ENCODE assay signal across 10 cellular contexts in genomic region chr13:99218545-99218944, GRCh38. TPM values are rescaled to one million over a fixed set of nuclear protein-coding genes. Genes with fewer than 3 reads are reported as not detected.
DNase-seq lines count a peak whose midpoint lies in the region; ATAC-seq, FAIRE-seq and TF ChIP-seq lines count a peak whose summit lies in the region.
"Had no signal": no experiment of that assay in that cellular context is flagged by ENCODE, and none has a peak within 500 bp of the region (broad histone marks: within the 10 kb centered on the region; RNA-seq: fewer than 3 reads in every experiment).

No MANE protein-coding gene starts in this region.

- FAIRE-seq in GM12892 (lab: Jason Lieb, UNC) = no peak

- no peak for DNase-seq in GM23338 (ENCODE audit: low spot score)
- no peak for DNase-seq in T-cell
- peak; percentile 10 for DNase-seq in fibroblast of the aortic adventitia (ENCODE audit: low read depth)
- peak; percentile 21 for DNase-seq in neural progenitor cell (ENCODE audit: low spot score)
- DNase-seq in NCI-H1105 treated with DMSO at 0.1 percent for 48 hours (lab: John Stamatoyannopoulos, UW) = no peak
- no peak for DNase-seq in SK-N-DZ (ENCODE audit: low spot score)
- DNase-seq in GM12892 (ENCODE audit: insufficient read length) = no peak
- no peak for DNase-seq in DMS 273 treated with DMSO at 0.1 percent for 48 hours (lab: John Stamatoyannopoulos, UW)
- DNase-seq: RPMI8226 had no signal

- H3K27ac Mint-ChIP-seq in GM23338 (peak overlapping the region; percentile 19; the same call in 1 of the 2 replicates), T-cell (peak overlapping the region; percentile 96 to 99), neural progenitor cell (no peak overlapping the region)

- H3K9me2 ChIP-seq in GM23338 (ENCODE audit: insufficient read depth) = no peaks in the 10 kb centered on the region

- H3K4me1 ChIP-seq in GM23338 (ENCODE audit: insufficient read depth) (peaks cover 26% of the 10 kb centered on the region), neural progenitor cell (peaks cover 31% of the 10 kb centered on the region)

- H3K9ac ChIP-seq in neural progenitor cell = peak overlapping the region; percentile 14

- TF ChIP-seq CTCF in GM23338 (conservative IDR thresholded peaks at IDR 0.05; ENCODE audit: low read depth in 2 of 2) = no peak
- no peak for TF ChIP-seq CTCF in fibroblast of the aortic adventitia (IDR thresholded peaks at IDR 0.05; ENCODE audit: insufficient read depth, low read length)
- no peak for TF ChIP-seq CTCF in neural progenitor cell (IDR thresholded peaks at IDR 0.05)

- no peaks in the 10 kb centered on the region for H3F3A ChIP-seq in GM23338 (replicated peaks; ENCODE audit: low read depth)
- H3F3A ChIP-seq in neural progenitor cell (ENCODE audit: low read depth) = peaks cover 16% of the 10 kb centered on the region

- H3K36me3 ChIP-seq in GM23338 (ENCODE audit: insufficient read depth) = no peaks in the 10 kb centered on the region
- H3K36me3 ChIP-seq in neural progenitor cell = no peaks in the 10 kb centered on the region
- H3K36me3 ChIP-seq: vagina had no signal

- H3K4me2 ChIP-seq in GM23338 (no peak overlapping the region), neural progenitor cell (peak overlapping the region; percentile 26)

- no peaks in the 10 kb centered on the region for H3K27me3 ChIP-seq in GM23338 (ENCODE audit: insufficient read depth)
- H3K27me3 ChIP-seq in neural progenitor cell = no peaks in the 10 kb centered on the region
- H3K27me3 ChIP-seq: vagina had no signal

- ATAC-seq in GM23338 = no peak
- no peak for ATAC-seq in T-cell (replicated peaks in 1 of 4)

- no peak overlapping the region for H3K4me3 Mint-ChIP-seq in GM23338
- H3K4me3 Mint-ChIP-seq in T-cell = peak overlapping the region; percentile 68 to 93 (median 80)
- H3K4me3 Mint-ChIP-seq in neural progenitor cell = no peak overlapping the region

- peaks cover 100% of the 10 kb centered on the region for H3K79me2 ChIP-seq in GM23338 (replicated peaks; ENCODE audit: insufficient read depth)
- peaks cover 100% of the 10 kb centered on the region for H3K79me2 ChIP-seq in neural progenitor cell (ENCODE audit: low read depth)

- H3K27ac ChIP-seq in GM23338 (ENCODE audit: low read depth) (no peak overlapping the region), neural progenitor cell (peak overlapping the region; percentile 52)
- H3K27ac ChIP-seq: vagina had no signal

- H3K9me3 Mint-ChIP-seq in GM23338 (no peaks in the 10 kb centered on the region), T-cell (peaks cover 0 to 5% (median 5%) of the 10 kb centered on the region in 3 donors), neural progenitor cell (peaks cover 17% of the 10 kb centered on the region)

- no peaks in the 10 kb centered on the region for H3K9me3 ChIP-seq in neural progenitor cell (ENCODE audit: low read depth)
- H3K9me3 ChIP-seq: vagina had no signal

- H2AFZ ChIP-seq in GM23338 (no peak overlapping the region), neural progenitor cell (replicated peaks) (no peak overlapping the region)

- H3K36me3 Mint-ChIP-seq in GM23338 (ENCODE audit: low read depth) (peaks cover 9% of the 10 kb centered on the region), T-cell (peaks cover 22% of the 10 kb centered on the region), neural progenitor cell (peaks cover 20% of the 10 kb centered on the region)

- H3K4me3 ChIP-seq in GM23338 (no peak overlapping the region), fibroblast of the aortic adventitia (ENCODE audit: low read depth, low read length) (no peak overlapping the region), neural progenitor cell (no peak overlapping the region)
- H3K4me3 ChIP-seq: vagina had no signal

- TF ChIP-seq POLR2A in GM12892 (IDR thresholded peaks at IDR 0.05; ENCODE audit: low read depth, low read length) = no peak

- H4K20me1 ChIP-seq in GM23338 (replicated peaks; ENCODE audit: insufficient read depth) = peaks cover 44% of the 10 kb centered on the region
- H4K20me1 ChIP-seq in neural progenitor cell (ENCODE audit: low read depth) = peaks cover 61% of the 10 kb centered on the region

- H3K4me1 Mint-ChIP-seq in GM23338 (peaks cover 50% of the 10 kb centered on the region), T-cell (peaks cover 87 to 90% (median 88%) of the 10 kb centered on the region in 3 donors), neural progenitor cell (peaks cover 36% of the 10 kb centered on the region)

- H3K27me3 Mint-ChIP-seq in GM23338 (ENCODE audit: insufficient read depth, low read depth, poor library complexity) (peaks cover 8% of the 10 kb centered on the region), T-cell (no peaks in the 10 kb centered on the region), neural progenitor cell (ENCODE audit: insufficient read depth, low read depth) (no peaks in the 10 kb centered on the region)

- CTCF ChIA-PET in T-cell (lab: Charles Lee) = interaction anchor here (0.6 to 1.8 kb wide), 13 partner anchors 13 to 430 kb away, joined by 3 to 16 read pairs (median 5); partner anchors contain the start of genes GPR18 (in 1 of the 2) and UBAC2 (in 1 of the 2)

- POLR2A ChIA-PET in T-cell (lab: Charles Lee) = interaction anchor here (0.6 to 1.6 kb wide), 10 partner anchors 12 to 218 kb away, joined by 3 to 21 read pairs (median 4); partner anchors contain the start of gene GPR18 (in 1 of the 2)

TF ChIP-seq in GM23338, 12 proteins besides CTCF, POLR2A, EP300 and RAD21 (continues in another document):
- TF ChIP-seq NANOG (IDR thresholded peaks at IDR 0.05; ENCODE audit: borderline replicate concordance) (no peak), CREB1 (CRISPR knock-in tag; IDR thresholded peaks at IDR 0.05; ENCODE audit: low read depth) (no peak), POLR2AphosphoS5 (IDR thresholded peaks at IDR 0.05; ENCODE audit: low read depth) (no peak), ETS1 (IDR thresholded peaks at IDR 0.05) (no peak), EZH2phosphoT487 (IDR thresholded peaks at IDR 0.05; ENCODE audit: unreplicated experiment) (no peak), EZH2 (IDR thresholded peaks at IDR 0.05; ENCODE audit: low read depth, unreplicated experiment) (no peak), REST (IDR thresholded peaks at IDR 0.05; ENCODE audit: unreplicated experiment) (no peak), ZNF114 (CRISPR knock-in tag; IDR thresholded peaks at IDR 0.05) (no peak), ZNF331 (CRISPR knock-in tag; IDR thresholded peaks at IDR 0.05; ENCODE audit: low read depth) (no peak), JUNB (IDR thresholded peaks at IDR 0.05; ENCODE audit: unreplicated experiment) (no peak)

RNA-seq across cellular contexts. Expression of gene UBAC2, which starts 17.9 kb away (rescaled TPM):
- 76.9 and 112 TPM in 2 replicates for total RNA-seq in GM23338 (2014; rRNA removed; shearing (Covaris generic))
- 34.3 and 37.9 TPM in 2 replicates for polyA plus RNA-seq in GM23338 (2016; fragmentation: Nextera tagmentation; extraction: Ambion mirVana)
- 10 to 100 TPM; 83.3 to 99.3 (median 84.9) TPM for total RNA-seq in T-cell
- total RNA-seq in fibroblast of the aortic adventitia (ENCODE audit: low replicate concordance) = 17.8 and 33.8 TPM in 2 replicates
- 87.7 and 93.2 TPM in 2 replicates for total RNA-seq in neural progenitor cell (ENCODE audit: low replicate concordance)
- 74.0 and 78.5 TPM in 2 replicates for polyA plus RNA-seq in SK-N-DZ (2014; cell fraction: cytosol; rRNA removed)
- polyA plus RNA-seq in SK-N-DZ (2014; cell fraction: nucleus; rRNA removed) = 30.1 and 32.7 TPM in 2 replicates
- polyA plus RNA-seq in GM12892 (2012; ENCODE audit: missing spikeins) = 12.5 TPM

RNA-seq across cellular contexts. Expression of gene GPR18, which starts 39.6 kb away (rescaled TPM):
- not detected in 2 replicates for total RNA-seq in GM23338 (2014; rRNA removed; shearing (Covaris generic))
- 2.6 and 3.0 TPM in 2 replicates for polyA plus RNA-seq in GM23338 (2016; fragmentation: Nextera tagmentation; extraction: Ambion mirVana)
- total RNA-seq in T-cell = 10 to 100 TPM; 15.2 to 26.7 (median 16.7) TPM
- not detected in 2 replicates for total RNA-seq in fibroblast of the aortic adventitia (ENCODE audit: low replicate concordance)
- not detected in 2 replicates for total RNA-seq in neural progenitor cell (ENCODE audit: low replicate concordance)
- not detected in 2 replicates for polyA plus RNA-seq in SK-N-DZ (2014; cell fraction: cytosol; rRNA removed)
- not detected in 2 replicates for polyA plus RNA-seq in SK-N-DZ (2014; cell fraction: nucleus; rRNA removed)
- 0.76 TPM for polyA plus RNA-seq in GM12892 (2012; ENCODE audit: missing spikeins)
- total RNA-seq: vagina had no signal

Comparison
In these comparisons a context has a peak if more than half of its experiments do, and no peak if none do; other contexts are left out.
1. DNase-seq: peak in fibroblast of the aortic adventitia (single experiment) and neural progenitor cell (single experiment); none in GM23338 (single experiment), T-cell (0 of 34), NCI-H1105 treated with DMSO at 0.1 percent for 48 hours (single experiment), SK-N-DZ (single experiment), GM12892 (single experiment) and DMS 273 treated with DMSO at 0.1 percent for 48 hours (single experiment).
2. H3K4me3 Mint-ChIP-seq: peak in T-cell (3 of 3); none in GM23338 (single experiment) and neural progenitor cell (single experiment).
3. RNA of gene GPR18, which starts 39.6 kb away (total RNA-seq): 15.2 to 26.7 TPM in T-cell; not detected in GM23338, not detected in fibroblast of the aortic adventitia and not detected in neural progenitor cell; every median in the first group is over 10 times any median in the second.